Comparison of ENCODE assay signal across 1 cellular context in the genomic region with DNA sequence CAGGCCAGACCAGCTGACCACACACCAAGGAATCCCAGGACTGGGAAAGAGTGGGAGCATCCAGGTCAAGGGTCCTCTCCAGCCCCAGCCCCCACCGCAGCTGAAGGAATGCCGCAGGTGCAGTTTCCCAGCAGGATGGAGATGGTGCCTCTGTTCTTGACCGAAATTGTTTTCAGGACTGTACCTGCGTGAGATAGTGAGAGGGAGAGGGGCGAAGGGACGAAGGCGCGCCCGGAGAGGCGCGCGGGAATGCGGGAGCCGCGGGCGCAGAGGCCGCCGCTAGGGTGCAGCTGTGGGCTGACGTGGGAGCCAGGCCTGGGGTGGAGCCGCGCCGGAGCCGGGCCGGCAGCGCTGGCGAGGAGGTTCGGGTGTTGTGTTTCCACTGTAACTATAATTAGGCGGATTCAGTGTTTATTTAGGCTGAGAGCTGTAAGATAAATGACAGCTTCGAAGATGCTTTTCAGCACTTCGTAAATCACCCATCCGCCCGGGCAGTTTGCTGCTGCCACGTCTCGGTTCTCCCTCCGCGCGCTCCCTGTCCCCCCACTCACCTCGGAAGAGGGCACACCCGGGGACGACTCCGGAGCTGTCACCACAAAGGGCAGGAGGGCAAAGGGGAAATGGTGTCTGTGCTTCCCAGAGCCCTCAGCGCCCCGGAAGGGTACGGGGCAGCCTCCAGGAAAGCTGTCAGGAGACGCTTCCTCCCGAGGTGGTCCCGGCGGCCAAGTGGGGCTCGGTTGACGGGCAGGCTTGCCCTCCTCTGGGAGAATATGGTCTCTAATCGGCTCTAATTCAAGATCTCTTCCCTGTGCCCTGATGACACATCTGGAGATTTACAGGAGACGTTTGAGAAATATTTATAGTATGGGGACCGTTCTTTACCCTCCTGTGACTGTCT.
TF ChIP-seq lines count a peak whose summit lies in the region.

No MANE protein-coding gene starts in this region.

TF ChIP-seq in HEK293, 187 proteins besides CTCF, POLR2A, EP300 and RAD21 (continued from another document and continues in another):
- TF ChIP-seq, protein P1, sequence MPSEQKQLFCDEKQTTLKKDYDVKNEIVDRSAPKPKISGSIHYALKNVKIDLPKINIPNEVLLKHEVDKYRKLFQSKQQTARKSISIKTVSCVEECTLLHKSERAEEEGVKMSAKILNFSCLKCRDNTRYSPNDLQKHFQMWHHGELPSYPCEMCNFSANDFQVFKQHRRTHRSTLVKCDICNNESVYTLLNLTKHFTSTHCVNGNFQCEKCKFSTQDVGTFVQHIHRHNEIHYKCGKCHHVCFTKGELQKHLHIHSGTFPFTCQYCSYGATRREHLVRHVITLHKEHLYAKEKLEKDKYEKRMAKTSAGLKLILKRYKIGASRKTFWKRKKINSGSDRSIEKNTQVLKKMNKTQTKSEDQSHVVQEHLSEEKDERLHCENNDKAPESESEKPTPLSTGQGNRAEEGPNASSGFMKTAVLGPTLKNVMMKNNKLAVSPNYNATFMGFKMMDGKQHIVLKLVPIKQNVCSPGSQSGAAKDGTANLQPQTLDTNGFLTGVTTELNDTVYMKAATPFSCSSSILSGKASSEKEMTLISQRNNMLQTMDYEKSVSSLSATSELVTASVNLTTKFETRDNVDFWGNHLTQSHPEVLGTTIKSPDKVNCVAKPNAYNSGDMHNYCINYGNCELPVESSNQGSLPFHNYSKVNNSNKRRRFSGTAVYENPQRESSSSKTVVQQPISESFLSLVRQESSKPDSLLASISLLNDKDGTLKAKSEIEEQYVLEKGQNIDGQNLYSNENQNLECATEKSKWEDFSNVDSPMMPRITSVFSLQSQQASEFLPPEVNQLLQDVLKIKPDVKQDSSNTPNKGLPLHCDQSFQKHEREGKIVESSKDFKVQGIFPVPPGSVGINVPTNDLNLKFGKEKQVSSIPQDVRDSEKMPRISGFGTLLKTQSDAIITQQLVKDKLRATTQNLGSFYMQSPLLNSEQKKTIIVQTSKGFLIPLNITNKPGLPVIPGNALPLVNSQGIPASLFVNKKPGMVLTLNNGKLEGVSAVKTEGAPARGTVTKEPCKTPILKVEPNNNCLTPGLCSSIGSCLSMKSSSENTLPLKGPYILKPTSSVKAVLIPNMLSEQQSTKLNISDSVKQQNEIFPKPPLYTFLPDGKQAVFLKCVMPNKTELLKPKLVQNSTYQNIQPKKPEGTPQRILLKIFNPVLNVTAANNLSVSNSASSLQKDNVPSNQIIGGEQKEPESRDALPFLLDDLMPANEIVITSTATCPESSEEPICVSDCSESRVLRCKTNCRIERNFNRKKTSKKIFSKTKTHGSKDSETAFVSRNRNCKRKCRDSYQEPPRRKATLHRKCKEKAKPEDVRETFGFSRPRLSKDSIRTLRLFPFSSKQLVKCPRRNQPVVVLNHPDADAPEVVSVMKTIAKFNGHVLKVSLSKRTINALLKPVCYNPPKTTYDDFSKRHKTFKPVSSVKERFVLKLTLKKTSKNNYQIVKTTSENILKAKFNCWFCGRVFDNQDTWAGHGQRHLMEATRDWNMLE (tag by site-specific recombination; conservative IDR thresholded peaks at IDR 0.05; ENCODE audit: low read depth) = peak; percentile 60
- TF ChIP-seq GLI2 (tag by site-specific recombination; IDR thresholded peaks at IDR 0.05; ENCODE audit: borderline replicate concordance, low read depth) = peak; percentile 94; the same call in 1 of the 2 replicates
- no peak for TF ChIP-seq ZNF544 (tag by site-specific recombination; IDR thresholded peaks at IDR 0.05)
- no peak for TF ChIP-seq ZNF510 (tag by site-specific recombination; IDR thresholded peaks at IDR 0.05; ENCODE audit: insufficient replicate concordance)
- peak; percentile 67; the same call in 1 of the 2 replicates for TF ChIP-seq ZFP37 (tag by site-specific recombination; IDR thresholded peaks at IDR 0.05)
- TF ChIP-seq ZNF768 (tag by site-specific recombination; IDR thresholded peaks at IDR 0.05) = no peak
- TF ChIP-seq ZNF571 (tag by site-specific recombination; IDR thresholded peaks at IDR 0.05) = no peak
- peak; percentile 94 for TF ChIP-seq ZSCAN23 (tag by site-specific recombination; IDR thresholded peaks at IDR 0.05)
- TF ChIP-seq YY2 (tag by site-specific recombination; IDR thresholded peaks at IDR 0.05) = peak; percentile 61
- TF ChIP-seq ZNF660 (tag by site-specific recombination; IDR thresholded peaks at IDR 0.05) = peak; percentile 88
- TF ChIP-seq KLF8 (tag by site-specific recombination; IDR thresholded peaks at IDR 0.05) = peak; percentile 95
- peak; percentile 95 for TF ChIP-seq ZNF366 (tag by site-specific recombination; conservative IDR thresholded peaks at IDR 0.05)
- TF ChIP-seq, protein P2, sequence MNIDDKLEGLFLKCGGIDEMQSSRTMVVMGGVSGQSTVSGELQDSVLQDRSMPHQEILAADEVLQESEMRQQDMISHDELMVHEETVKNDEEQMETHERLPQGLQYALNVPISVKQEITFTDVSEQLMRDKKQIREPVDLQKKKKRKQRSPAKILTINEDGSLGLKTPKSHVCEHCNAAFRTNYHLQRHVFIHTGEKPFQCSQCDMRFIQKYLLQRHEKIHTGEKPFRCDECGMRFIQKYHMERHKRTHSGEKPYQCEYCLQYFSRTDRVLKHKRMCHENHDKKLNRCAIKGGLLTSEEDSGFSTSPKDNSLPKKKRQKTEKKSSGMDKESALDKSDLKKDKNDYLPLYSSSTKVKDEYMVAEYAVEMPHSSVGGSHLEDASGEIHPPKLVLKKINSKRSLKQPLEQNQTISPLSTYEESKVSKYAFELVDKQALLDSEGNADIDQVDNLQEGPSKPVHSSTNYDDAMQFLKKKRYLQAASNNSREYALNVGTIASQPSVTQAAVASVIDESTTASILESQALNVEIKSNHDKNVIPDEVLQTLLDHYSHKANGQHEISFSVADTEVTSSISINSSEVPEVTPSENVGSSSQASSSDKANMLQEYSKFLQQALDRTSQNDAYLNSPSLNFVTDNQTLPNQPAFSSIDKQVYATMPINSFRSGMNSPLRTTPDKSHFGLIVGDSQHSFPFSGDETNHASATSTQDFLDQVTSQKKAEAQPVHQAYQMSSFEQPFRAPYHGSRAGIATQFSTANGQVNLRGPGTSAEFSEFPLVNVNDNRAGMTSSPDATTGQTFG (tag by site-specific recombination; IDR thresholded peaks at IDR 0.05; ENCODE audit: borderline replicate concordance) = no peak
- TF ChIP-seq EGR2 (tag by site-specific recombination; IDR thresholded peaks at IDR 0.05; ENCODE audit: low read depth) = peak; percentile 79
- TF ChIP-seq GFI1B (tag by site-specific recombination; IDR thresholded peaks at IDR 0.05) = peak; percentile 96
- TF ChIP-seq OVOL3 (tag by site-specific recombination; IDR thresholded peaks at IDR 0.05) = peak; percentile 93
- TF ChIP-seq ZNF837 (tag by site-specific recombination; IDR thresholded peaks at IDR 0.05) = no peak
- TF ChIP-seq, protein P3, sequence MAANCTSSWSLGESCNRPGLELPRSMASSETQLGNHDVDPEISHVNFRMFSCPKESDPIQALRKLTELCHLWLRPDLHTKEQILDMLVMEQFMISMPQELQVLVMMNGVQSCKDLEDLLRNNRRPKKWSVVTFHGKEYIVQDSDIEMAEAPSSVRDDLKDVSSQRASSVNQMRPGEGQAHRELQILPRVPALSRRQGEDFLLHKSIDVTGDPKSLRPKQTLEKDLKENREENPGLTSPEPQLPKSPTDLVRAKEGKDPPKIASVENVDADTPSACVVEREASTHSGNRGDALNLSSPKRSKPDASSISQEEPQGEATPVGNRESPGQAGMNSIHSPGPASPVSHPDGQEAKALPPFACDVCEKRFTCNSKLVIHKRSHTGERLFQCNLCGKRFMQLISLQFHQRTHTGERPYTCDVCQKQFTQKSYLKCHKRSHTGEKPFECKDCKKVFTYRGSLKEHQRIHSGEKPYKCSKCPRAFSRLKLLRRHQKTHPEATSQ (tag by site-specific recombination; IDR thresholded peaks at IDR 0.05) = peak; percentile 94
- TF ChIP-seq ZNF335 (tag by site-specific recombination; conservative IDR thresholded peaks at IDR 0.05) = peak; percentile 76
- TF ChIP-seq ZNF610 (tag by site-specific recombination; IDR thresholded peaks at IDR 0.05; ENCODE audit: borderline replicate concordance) = 0 out of 2 replicates have a peak, but pooled peaks have one; percentile 79
- peak; percentile 53; the same call in 1 of the 2 replicates for TF ChIP-seq ZBTB21 (tag by site-specific recombination; IDR thresholded peaks at IDR 0.05)
- peak; percentile 52; the same call in 1 of the 2 replicates for TF ChIP-seq SCRT2 (tag by site-specific recombination; IDR thresholded peaks at IDR 0.05)
- TF ChIP-seq ZNF146 (tag by site-specific recombination; IDR thresholded peaks at IDR 0.05) = peak; percentile 65
- no peak for TF ChIP-seq ZNF560 (tag by site-specific recombination; IDR thresholded peaks at IDR 0.05; ENCODE audit: borderline replicate concordance)
- TF ChIP-seq, protein P4, sequence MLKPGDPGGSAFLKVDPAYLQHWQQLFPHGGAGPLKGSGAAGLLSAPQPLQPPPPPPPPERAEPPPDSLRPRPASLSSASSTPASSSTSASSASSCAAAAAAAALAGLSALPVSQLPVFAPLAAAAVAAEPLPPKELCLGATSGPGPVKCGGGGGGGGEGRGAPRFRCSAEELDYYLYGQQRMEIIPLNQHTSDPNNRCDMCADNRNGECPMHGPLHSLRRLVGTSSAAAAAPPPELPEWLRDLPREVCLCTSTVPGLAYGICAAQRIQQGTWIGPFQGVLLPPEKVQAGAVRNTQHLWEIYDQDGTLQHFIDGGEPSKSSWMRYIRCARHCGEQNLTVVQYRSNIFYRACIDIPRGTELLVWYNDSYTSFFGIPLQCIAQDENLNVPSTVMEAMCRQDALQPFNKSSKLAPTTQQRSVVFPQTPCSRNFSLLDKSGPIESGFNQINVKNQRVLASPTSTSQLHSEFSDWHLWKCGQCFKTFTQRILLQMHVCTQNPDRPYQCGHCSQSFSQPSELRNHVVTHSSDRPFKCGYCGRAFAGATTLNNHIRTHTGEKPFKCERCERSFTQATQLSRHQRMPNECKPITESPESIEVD (tag by site-specific recombination; IDR thresholded peaks at IDR 0.05) = peak; percentile 95
- TF ChIP-seq SALL2 (tag by site-specific recombination; IDR thresholded peaks at IDR 0.05; ENCODE audit: borderline replicate concordance) = no peak
- TF ChIP-seq, protein P5, sequence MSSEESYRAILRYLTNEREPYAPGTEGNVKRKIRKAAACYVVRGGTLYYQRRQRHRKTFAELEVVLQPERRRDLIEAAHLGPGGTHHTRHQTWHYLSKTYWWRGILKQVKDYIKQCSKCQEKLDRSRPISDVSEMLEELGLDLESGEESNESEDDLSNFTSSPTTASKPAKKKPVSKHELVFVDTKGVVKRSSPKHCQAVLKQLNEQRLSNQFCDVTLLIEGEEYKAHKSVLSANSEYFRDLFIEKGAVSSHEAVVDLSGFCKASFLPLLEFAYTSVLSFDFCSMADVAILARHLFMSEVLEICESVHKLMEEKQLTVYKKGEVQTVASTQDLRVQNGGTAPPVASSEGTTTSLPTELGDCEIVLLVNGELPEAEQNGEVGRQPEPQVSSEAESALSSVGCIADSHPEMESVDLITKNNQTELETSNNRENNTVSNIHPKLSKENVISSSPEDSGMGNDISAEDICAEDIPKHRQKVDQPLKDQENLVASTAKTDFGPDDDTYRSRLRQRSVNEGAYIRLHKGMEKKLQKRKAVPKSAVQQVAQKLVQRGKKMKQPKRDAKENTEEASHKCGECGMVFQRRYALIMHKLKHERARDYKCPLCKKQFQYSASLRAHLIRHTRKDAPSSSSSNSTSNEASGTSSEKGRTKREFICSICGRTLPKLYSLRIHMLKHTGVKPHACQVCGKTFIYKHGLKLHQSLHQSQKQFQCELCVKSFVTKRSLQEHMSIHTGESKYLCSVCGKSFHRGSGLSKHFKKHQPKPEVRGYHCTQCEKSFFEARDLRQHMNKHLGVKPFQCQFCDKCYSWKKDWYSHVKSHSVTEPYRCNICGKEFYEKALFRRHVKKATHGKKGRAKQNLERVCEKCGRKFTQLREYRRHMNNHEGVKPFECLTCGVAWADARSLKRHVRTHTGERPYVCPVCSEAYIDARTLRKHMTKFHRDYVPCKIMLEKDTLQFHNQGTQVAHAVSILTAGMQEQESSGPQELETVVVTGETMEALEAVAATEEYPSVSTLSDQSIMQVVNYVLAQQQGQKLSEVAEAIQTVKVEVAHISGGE (tag by site-specific recombination; conservative IDR thresholded peaks at IDR 0.05; ENCODE audit: low read depth) = peak; percentile 45; the same call in 1 of the 2 replicates
- no peak for TF ChIP-seq RBAK (tag by site-specific recombination; IDR thresholded peaks at IDR 0.05)
- TF ChIP-seq KLF16 (tag by site-specific recombination; IDR thresholded peaks at IDR 0.05) = peak; percentile 92
- TF ChIP-seq ZNF174 (tag by site-specific recombination; IDR thresholded peaks at IDR 0.05) = no peak
- TF ChIP-seq WT1 (tag by site-specific recombination; IDR thresholded peaks at IDR 0.05) = peak; percentile 99
- peak; percentile 45; the same call in 1 of the 2 replicates for TF ChIP-seq ZNF558 (tag by site-specific recombination; IDR thresholded peaks at IDR 0.05)
- peak; percentile 88; the same call in 1 of the 2 replicates for TF ChIP-seq ZNF221 (tag by site-specific recombination; IDR thresholded peaks at IDR 0.05; ENCODE audit: borderline replicate concordance)
- no peak for TF ChIP-seq ZNF670 (tag by site-specific recombination; IDR thresholded peaks at IDR 0.05; ENCODE audit: low read depth)
- TF ChIP-seq GLIS2 (tag by site-specific recombination; IDR thresholded peaks at IDR 0.05) = peak; percentile 72
- TF ChIP-seq ZNF843 (tag by site-specific recombination; IDR thresholded peaks at IDR 0.05) = peak; percentile 99
- TF ChIP-seq ZNF433 (tag by site-specific recombination; IDR thresholded peaks at IDR 0.05; ENCODE audit: low read depth) = no peak
- peak; percentile 58; the same call in 1 of the 2 replicates for TF ChIP-seq ZNF423 (tag by site-specific recombination; IDR thresholded peaks at IDR 0.05)
- no peak for TF ChIP-seq ZNF214 (tag by site-specific recombination; IDR thresholded peaks at IDR 0.05; ENCODE audit: borderline replicate concordance)
- TF ChIP-seq ZNF140 (tag by site-specific recombination; IDR thresholded peaks at IDR 0.05) = no peak
- TF ChIP-seq, protein P6, sequence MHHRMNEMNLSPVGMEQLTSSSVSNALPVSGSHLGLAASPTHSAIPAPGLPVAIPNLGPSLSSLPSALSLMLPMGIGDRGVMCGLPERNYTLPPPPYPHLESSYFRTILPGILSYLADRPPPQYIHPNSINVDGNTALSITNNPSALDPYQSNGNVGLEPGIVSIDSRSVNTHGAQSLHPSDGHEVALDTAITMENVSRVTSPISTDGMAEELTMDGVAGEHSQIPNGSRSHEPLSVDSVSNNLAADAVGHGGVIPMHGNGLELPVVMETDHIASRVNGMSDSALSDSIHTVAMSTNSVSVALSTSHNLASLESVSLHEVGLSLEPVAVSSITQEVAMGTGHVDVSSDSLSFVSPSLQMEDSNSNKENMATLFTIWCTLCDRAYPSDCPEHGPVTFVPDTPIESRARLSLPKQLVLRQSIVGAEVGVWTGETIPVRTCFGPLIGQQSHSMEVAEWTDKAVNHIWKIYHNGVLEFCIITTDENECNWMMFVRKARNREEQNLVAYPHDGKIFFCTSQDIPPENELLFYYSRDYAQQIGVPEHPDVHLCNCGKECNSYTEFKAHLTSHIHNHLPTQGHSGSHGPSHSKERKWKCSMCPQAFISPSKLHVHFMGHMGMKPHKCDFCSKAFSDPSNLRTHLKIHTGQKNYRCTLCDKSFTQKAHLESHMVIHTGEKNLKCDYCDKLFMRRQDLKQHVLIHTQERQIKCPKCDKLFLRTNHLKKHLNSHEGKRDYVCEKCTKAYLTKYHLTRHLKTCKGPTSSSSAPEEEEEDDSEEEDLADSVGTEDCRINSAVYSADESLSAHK (tag by site-specific recombination; IDR thresholded peaks at IDR 0.05) = peak; percentile 97
- peak; percentile 66 for TF ChIP-seq ZNF37A (tag by site-specific recombination; IDR thresholded peaks at IDR 0.05)
- no peak for TF ChIP-seq HOXA7 (CRISPR knock-in tag; IDR thresholded peaks at IDR 0.05; ENCODE audit: borderline replicate concordance)
- TF ChIP-seq ZNF121 (tag by site-specific recombination; IDR thresholded peaks at IDR 0.05) = peak; percentile 53; the same call in 1 of the 2 replicates
- TF ChIP-seq ZNF394 (tag by site-specific recombination; IDR thresholded peaks at IDR 0.05; ENCODE audit: borderline replicate concordance) = peak; percentile 79; the same call in 1 of the 2 replicates
